Comparison of ENCODE assay signal across 10 cellular contexts in genomic region chr6:156662025-156662445, GRCh38.
DNase-seq lines count a peak whose midpoint lies in the region; ATAC-seq, FAIRE-seq and TF ChIP-seq lines count a peak whose summit lies in the region.
"Had no signal": no experiment of that assay in that cellular context is flagged by ENCODE, and none has a peak within 500 bp of the region (broad histone marks: within the 10 kb centered on the region; RNA-seq: fewer than 3 reads in every experiment).

No MANE protein-coding gene starts in this region.

- peaks cover 5% of the 10 kb centered on the region for H3K4me1 Mint-ChIP-seq in type B pancreatic cell (ENCODE audit: unreplicated experiment)

- peak overlapping the region; percentile 73 for H3K4me3 Mint-ChIP-seq in type B pancreatic cell
- H3K4me3 Mint-ChIP-seq: stimulated activated naive CD8-positive, alpha-beta T cell treated with anti-CD3 and anti-CD28 coated beads, Interleukin-15, Interleukin-2, amounts not matched to agents 100 ng/mL and 50 ng/mL, for 24 hours had no signal

- TF ChIP-seq CTCF in type B pancreatic cell (conservative IDR thresholded peaks at IDR 0.05), result peak; percentile 95

- no peak for FAIRE-seq in H54 (lab: Jason Lieb, UNC)

- no peaks in the 10 kb centered on the region for H3K36me3 Mint-ChIP-seq in type B pancreatic cell

- H3K27me3 Mint-ChIP-seq in type B pancreatic cell, result peaks cover 19% of the 10 kb centered on the region

- peak; percentile 21 to 51 for DNase-seq in stimulated activated CD4-positive, alpha-beta T cell treated with anti-CD3 and anti-CD28 coated beads, Interleukin-12 subunit alpha, Interleukin-12 subunit beta, amount 100 ng/mL, for 24 hours (ENCODE audit: low read depth in 2 of 2)
- DNase-seq in stimulated activated CD4-positive, alpha-beta T cell treated with anti-CD3 and anti-CD28 coated beads, Interleukin-4, amount 100 ng/mL, for 24 hours, result no peak
- peak; percentile 81 for DNase-seq in UCSD-AML1 (lab: John Stamatoyannopoulos, UW; ENCODE audit: unreplicated experiment)
- peak; percentile 95 for DNase-seq in islet precursor cell
- DNase-seq in type B pancreatic cell (ENCODE audit: extremely low spot score, unreplicated experiment), result peak; percentile 78
- no peak for DNase-seq in DMS153 treated with DMSO at 0.1 percent for 48 hours (lab: John Stamatoyannopoulos, UW; ENCODE audit: unreplicated experiment)
- DNase-seq in H54 (ENCODE audit: insufficient read length, low spot score), result no peak
- DNase-seq: IMR-90 had no signal

- peak overlapping the region; percentile 23 for H3K27ac Mint-ChIP-seq in type B pancreatic cell
- H3K27ac Mint-ChIP-seq: stimulated activated naive CD8-positive, alpha-beta T cell treated with anti-CD3 and anti-CD28 coated beads, Interleukin-15, Interleukin-2, amounts not matched to agents 100 ng/mL and 50 ng/mL, for 24 hours had no signal

- ATAC-seq in esophagus mucosa, result no peak

- H3K9me3 Mint-ChIP-seq in type B pancreatic cell, result peaks cover 4% of the 10 kb centered on the region
- H3K9me3 Mint-ChIP-seq: stimulated activated naive CD8-positive, alpha-beta T cell treated with anti-CD3 and anti-CD28 coated beads, Interleukin-15, Interleukin-2, amounts not matched to agents 100 ng/mL and 50 ng/mL, for 24 hours had no signal

- TF ChIP-seq POLR2A in H54 (IDR thresholded peaks at IDR 0.05; ENCODE audit: low read depth, low read length), result no peak

Comparison
In these comparisons a context has a peak if more than half of its experiments do, and no peak if none do; other contexts are left out.
1. DNase-seq: peak in stimulated activated CD4-positive, alpha-beta T cell treated with anti-CD3 and anti-CD28 coated beads, Interleukin-12 subunit alpha, Interleukin-12 subunit beta, amount 100 ng/mL, for 24 hours (2 of 2), UCSD-AML1 (single experiment), islet precursor cell (single experiment) and type B pancreatic cell (single experiment); none in stimulated activated CD4-positive, alpha-beta T cell treated with anti-CD3 and anti-CD28 coated beads, Interleukin-4, amount 100 ng/mL, for 24 hours (single experiment), DMS153 treated with DMSO at 0.1 percent for 48 hours (single experiment) and H54 (single experiment).